Comparison of ENCODE assay signal across 20 cellular contexts in the genomic region with DNA sequence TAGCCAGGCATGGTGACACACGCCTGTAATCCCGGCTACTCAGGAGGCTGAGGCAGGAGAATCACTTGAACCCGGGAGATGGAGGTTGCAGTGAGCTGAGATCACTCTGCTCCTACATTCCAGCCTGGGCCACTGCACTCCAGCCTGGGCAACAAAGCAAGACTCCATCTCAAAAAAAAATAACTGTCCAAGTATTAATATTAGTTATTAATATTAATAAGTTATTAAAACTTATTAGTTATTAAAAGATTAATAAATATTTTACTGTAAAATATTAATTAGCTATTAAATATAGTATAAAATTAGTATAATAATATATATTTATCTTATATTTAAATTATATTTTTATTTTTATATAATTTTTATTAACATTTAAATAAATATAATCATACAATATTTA. TPM values are rescaled to one million over a fixed set of nuclear protein-coding genes. Genes with fewer than 3 reads are reported as not detected.
DNase-seq lines count a peak whose midpoint lies in the region; ATAC-seq, FAIRE-seq and TF ChIP-seq lines count a peak whose summit lies in the region.
"Had no signal": no experiment of that assay in that cellular context is flagged by ENCODE, and none has a peak within 500 bp of the region (broad histone marks: within the 10 kb centered on the region; RNA-seq: fewer than 3 reads in every experiment).

No MANE protein-coding gene starts in this region.

- H3K4me1 ChIP-seq in kidney (ENCODE audit: control insufficient read depth in 1 of 2, insufficient read depth in 1 of 2, low read depth in 1 of 2, low read length in 2 of 2) = no peaks in the 10 kb centered on the region
- H3K4me1 ChIP-seq in tibial artery = no peaks in the 10 kb centered on the region

- H3K36me3 ChIP-seq in kidney (ENCODE audit: control insufficient read depth in 1 of 2, insufficient read depth in 2 of 2, low read length in 2 of 2) = no peaks in the 10 kb centered on the region
- H3K36me3 ChIP-seq in tibial artery = no peaks in the 10 kb centered on the region

- H3K27ac Mint-ChIP-seq in WTC11 (no peak overlapping the region), progenitor cell of endocrine pancreas (no peak overlapping the region)
- H3K27ac Mint-ChIP-seq: CD4-positive, alpha-beta memory T cell had no signal

- H3K36me3 Mint-ChIP-seq in WTC11 (no peaks in the 10 kb centered on the region), progenitor cell of endocrine pancreas (ENCODE audit: insufficient read depth) (no peaks in the 10 kb centered on the region)
- H3K36me3 Mint-ChIP-seq: CD4-positive, alpha-beta memory T cell had no signal

- CTCF ChIA-PET in WTC11 (lab: Charles Lee) = interaction anchor here (1.1 kb wide), 1 partner anchor 14 kb away, joined by 3 read pairs; no protein-coding TSS in a partner anchor

- FAIRE-seq in G401.6 (lab: Jason Lieb, UNC) = peak; percentile 99
- FAIRE-seq in kidney (lab: Jason Lieb, UNC) = peak; percentile 99
- FAIRE-seq: GM12892 had no signal

- ATAC-seq in WTC11 = no peak
- ATAC-seq: HCT116 had no signal

- H3K9ac ChIP-seq in kidney (ENCODE audit: low read length in 2 of 2) = no peak overlapping the region

- no peaks in the 10 kb centered on the region for H3K27me3 ChIP-seq in tibial artery

- no peak overlapping the region for H3K4me3 ChIP-seq in kidney (ENCODE audit: low read length in 2 of 2)
- no peak overlapping the region for H3K4me3 ChIP-seq in tibial artery

- H3K27ac ChIP-seq in kidney (ENCODE audit: low read depth in 2 of 2, low read length in 2 of 2) (no peak overlapping the region), tibial artery (no peak overlapping the region)

- H3K4me3 Mint-ChIP-seq in WTC11 (no peak overlapping the region), progenitor cell of endocrine pancreas (ENCODE audit: low read depth) (no peak overlapping the region)
- H3K4me3 Mint-ChIP-seq: CD4-positive, alpha-beta memory T cell had no signal

- no peak for TF ChIP-seq CTCF in WTC11 (IDR thresholded peaks at IDR 0.05)
- TF ChIP-seq CTCF in kidney (IDR thresholded peaks at IDR 0.05; ENCODE audit: borderline replicate concordance, extremely low read depth, insufficient read depth) = no peak
- TF ChIP-seq CTCF in tibial artery (IDR thresholded peaks at IDR 0.05) = no peak
- no peak for TF ChIP-seq CTCF in progenitor cell of endocrine pancreas (IDR thresholded peaks at IDR 0.05; ENCODE audit: unreplicated experiment)

- H3K9me3 ChIP-seq in kidney (ENCODE audit: control insufficient read depth in 1 of 2, low read length in 2 of 2) (no peaks in the 10 kb centered on the region), tibial artery (no peaks in the 10 kb centered on the region)

- peaks cover 7% of the 10 kb centered on the region; the same call in 1 of the 2 replicates for H3K4me1 Mint-ChIP-seq in WTC11
- H3K4me1 Mint-ChIP-seq in progenitor cell of endocrine pancreas (ENCODE audit: low read depth) = no peaks in the 10 kb centered on the region
- H3K4me1 Mint-ChIP-seq: CD4-positive, alpha-beta memory T cell had no signal

- peaks cover 12% of the 10 kb centered on the region for H3K9me3 Mint-ChIP-seq in WTC11
- H3K9me3 Mint-ChIP-seq in progenitor cell of endocrine pancreas (ENCODE audit: low read depth) = no peaks in the 10 kb centered on the region
- H3K9me3 Mint-ChIP-seq: CD4-positive, alpha-beta memory T cell had no signal

- DNase-seq in WTC11 (ENCODE audit: low spot score) (no peak), kidney (no peak), tibial artery (no peak), progenitor cell of endocrine pancreas (ENCODE audit: low spot score, unreplicated experiment) (no peak), middle frontal gyrus (ENCODE audit: extremely low spot score, low spot score) (no peak)
- no peak for DNase-seq in activated CD8-positive, alpha-beta memory T cell treated with anti-CD3 and anti-CD28 coated beads, Interleukin-2, amount 50 U/mL, for 4 hours
- DNase-seq: 8988T; C1 segment of cervical spinal cord; Calu3; CD4-positive, alpha-beta memory T cell; COR-L47; DMS53; DMS79 treated with DMSO at 0.1 percent for 48 hours; GOT3; H7 had no signal

- H3K27me3 Mint-ChIP-seq in WTC11 (ENCODE audit: low read depth) = no peaks in the 10 kb centered on the region
- H3K27me3 Mint-ChIP-seq in progenitor cell of endocrine pancreas = no peaks in the 10 kb centered on the region
- H3K27me3 Mint-ChIP-seq: CD4-positive, alpha-beta memory T cell had no signal

- intact Hi-C loops in kidney (cut with DNase I) (no loop called here), tibial artery (cut with DNase I; ENCODE audit: low total_unique reads) (no loop called here)

- POLR2A ChIA-PET in WTC11 (lab: Charles Lee) = no interaction called here

TF ChIP-seq in WTC11, 78 proteins besides CTCF, POLR2A, EP300 and RAD21:
- TF ChIP-seq EMX1 (CRISPR knock-in tag; IDR thresholded peaks at IDR 0.05) (no peak), HMGA2 (CRISPR knock-in tag; IDR thresholded peaks at IDR 0.05) (peak; percentile 96)

RNA-seq across cellular contexts. Expression of a gene that starts 19.5 kb away (rescaled TPM):
- total RNA-seq in WTC11 (2021) (0.30 to 0.39 TPM (median 0.37 TPM) in 3 replicates), kidney (0.09 TPM), progenitor cell of endocrine pancreas (1.8 and 2.0 TPM in 2 replicates)
- polyA plus RNA-seq in kidney (ENCODE audit: insufficient read depth, low read depth, low replicate concordance) = 0.22 TPM
- total RNA-seq: CD4-positive, alpha-beta memory T cell; G401 had no signal
- polyA plus RNA-seq: BJ; CD4-positive, alpha-beta memory T cell had no signal
